Comparison of ENCODE assay signal across 9 cellular contexts in genomic region chr20:651713-652610, GRCh38. TPM values are rescaled to one million over a fixed set of nuclear protein-coding genes. Genes with fewer than 3 reads are reported as not detected.
DNase-seq lines count a peak whose midpoint lies in the region; ATAC-seq and TF ChIP-seq lines count a peak whose summit lies in the region.
"Had no signal": no experiment of that assay in that cellular context is flagged by ENCODE, and none has a peak within 500 bp of the region (broad histone marks: within the 10 kb centered on the region; RNA-seq: fewer than 3 reads in every experiment).

No MANE protein-coding gene starts in this region.

- H3K27ac ChIP-seq in CD8-positive, alpha-beta memory T cell (ENCODE audit: low read depth, low read length) = peak overlapping the region; percentile 71
- H3K27ac ChIP-seq in OCI-LY7 (ENCODE audit: low read depth, low read length, poor library complexity, severe bottlenecking) (peak overlapping the region; percentile 42), dorsolateral prefrontal cortex (peak overlapping the region in 53 of 59 donors; percentile 5 to 91 (median 80))
- no peak overlapping the region for H3K27ac ChIP-seq in naive thymus-derived CD4-positive, alpha-beta T cell (ENCODE audit: low read depth, low read length)

- H3K9me3 Mint-ChIP-seq in CD8-positive, alpha-beta memory T cell = no peaks in the 10 kb centered on the region
- peaks cover 0 to 4% (median 0%) of the 10 kb centered on the region in 11 donors for H3K9me3 Mint-ChIP-seq in naive thymus-derived CD4-positive, alpha-beta T cell

- H2AFZ ChIP-seq in OCI-LY7 (ENCODE audit: low read length) = peak overlapping the region; percentile 89; the same call in 1 of the 2 replicates

- H3K4me1 Mint-ChIP-seq in CD8-positive, alpha-beta memory T cell = peaks cover 32 to 52% (median 35%) of the 10 kb centered on the region in 3 donors
- H3K4me1 Mint-ChIP-seq in naive thymus-derived CD4-positive, alpha-beta T cell = peaks cover 0 to 33% (median 17%) of the 10 kb centered on the region in 7 donors

- peak overlapping the region; percentile 95 for H3K4me2 ChIP-seq in OCI-LY7 (ENCODE audit: low read length)

- DNase-seq in CD8-positive, alpha-beta memory T cell = no peak
- DNase-seq in OCI-LY7 (ENCODE audit: low spot score) (peak; percentile 33), dorsolateral prefrontal cortex (no peak)
- no peak for DNase-seq in naive thymus-derived CD4-positive, alpha-beta T cell

- H3K4me1 ChIP-seq in CD8-positive, alpha-beta memory T cell (ENCODE audit: insufficient read depth, low read length) = peaks cover 22% of the 10 kb centered on the region
- peaks cover 15% of the 10 kb centered on the region for H3K4me1 ChIP-seq in OCI-LY7 (ENCODE audit: insufficient read depth, low read length, poor library complexity, severe bottlenecking)
- H3K4me1 ChIP-seq in naive thymus-derived CD4-positive, alpha-beta T cell (ENCODE audit: control insufficient read depth in 2 of 2, insufficient read depth in 2 of 2, low read length in 2 of 2) = peaks cover 12 to 14% of the 10 kb centered on the region in 2 donors

- H3K9me3 ChIP-seq in CD8-positive, alpha-beta memory T cell (ENCODE audit: low read length) = no peaks in the 10 kb centered on the region
- peaks cover 5% of the 10 kb centered on the region; the same call in 1 of the 2 replicates for H3K9me3 ChIP-seq in OCI-LY7 (ENCODE audit: low read length)
- H3K9me3 ChIP-seq in naive thymus-derived CD4-positive, alpha-beta T cell (ENCODE audit: control insufficient read depth in 2 of 3, low read length in 3 of 3) = no peaks in the 10 kb centered on the region

- intact Hi-C loops in OCI-LY7 (cut with micrococcal nuclease; ENCODE audit: unreplicated experiment) (loop anchor here (10.0 kb wide), 1 partner anchor 183 kb away; the partner anchor contains the start of gene FAM110A), dorsolateral prefrontal cortex (cut with DNase I) (loop anchor here in 1 of 2 donors (2.0 to 10.0 kb wide), 3 partner anchors 21 to 110 kb away; partner anchors contain the start of gene CSNK2A1)
- intact Hi-C loops in naive thymus-derived CD4-positive, alpha-beta T cell (cut with micrococcal nuclease) = loop anchor here in 1 of 2 donors (2.0 to 10.0 kb wide), 3 partner anchors 15 to 195 kb away; no protein-coding TSS in a partner anchor

- POLR2A ChIA-PET in CD8-positive, alpha-beta memory T cell (lab: Charles Lee) = no interaction called here
- POLR2A ChIA-PET in OCI-LY7 (lab: Charles Lee) = interaction anchor here (0.7 to 1.1 kb wide), 3 partner anchors 15 to 473 kb away, joined by 3 to 9 read pairs (median 4); no protein-coding TSS in a partner anchor
- POLR2A ChIA-PET in naive thymus-derived CD4-positive, alpha-beta T cell (lab: Charles Lee) = no interaction called here

- H4K20me1 ChIP-seq in OCI-LY7 (ENCODE audit: insufficient read depth, low read length) = 0 out of 2 replicates have a peak, but pooled peaks cover 4% of the 10 kb centered on the region

- no TSS peak for BruUV-seq in OCI-LY7 (replicated peaks; lab: Mats Ljungman, UMichigan)

- H3K4me3 ChIP-seq in CD8-positive, alpha-beta memory T cell (ENCODE audit: low read length) = peak overlapping the region; percentile 67
- H3K4me3 ChIP-seq in OCI-LY7 (ENCODE audit: low read depth, low read length, poor library complexity, severe bottlenecking) (peak overlapping the region; percentile 99), dorsolateral prefrontal cortex (peak overlapping the region; percentile 51 to 89 (median 73))
- H3K4me3 ChIP-seq in naive thymus-derived CD4-positive, alpha-beta T cell (ENCODE audit: low read length) = peak overlapping the region; percentile 53

- CTCF ChIA-PET in CD8-positive, alpha-beta memory T cell (lab: Charles Lee) = interaction anchor here (1.2 to 1.6 kb wide), 2 partner anchors 107 to 190 kb away, joined by 3 read pairs; partner anchors contain the start of gene TBC1D20
- CTCF ChIA-PET in OCI-LY7 (lab: Charles Lee; ENCODE audit: unreplicated experiment) = no interaction called here
- CTCF ChIA-PET in naive thymus-derived CD4-positive, alpha-beta T cell (lab: Charles Lee) = no interaction called here

- H3K27me3 Mint-ChIP-seq in CD8-positive, alpha-beta memory T cell = peaks cover 0 to 2% of the 10 kb centered on the region in 2 donors
- H3K27me3 Mint-ChIP-seq in naive thymus-derived CD4-positive, alpha-beta T cell = peaks cover 5 to 27% (median 18%) of the 10 kb centered on the region in 5 donors

- H3K36me3 ChIP-seq in CD8-positive, alpha-beta memory T cell (ENCODE audit: insufficient read depth, low read length) = no peaks in the 10 kb centered on the region
- H3K36me3 ChIP-seq in OCI-LY7 (ENCODE audit: insufficient read depth, low read length) = peaks cover 40% of the 10 kb centered on the region
- H3K36me3 ChIP-seq in naive thymus-derived CD4-positive, alpha-beta T cell (ENCODE audit: control insufficient read depth in 2 of 3, insufficient read depth in 3 of 3, low read length in 3 of 3) = no peaks in the 10 kb centered on the region

- peak overlapping the region; percentile 84 to 95 (median 89) for H3K4me3 Mint-ChIP-seq in CD8-positive, alpha-beta memory T cell
- H3K4me3 Mint-ChIP-seq in naive thymus-derived CD4-positive, alpha-beta T cell = peak overlapping the region; percentile 14 to 88 (median 65)

- H3K79me2 ChIP-seq in OCI-LY7 (ENCODE audit: insufficient read depth, low read depth, low read length) = peaks cover 24% of the 10 kb centered on the region; the same call in 1 of the 2 replicates

- peaks cover 5 to 31% (median 9%) of the 10 kb centered on the region in 3 donors for H3K36me3 Mint-ChIP-seq in CD8-positive, alpha-beta memory T cell
- peaks cover 0 to 20% (median 4%) of the 10 kb centered on the region in 5 donors for H3K36me3 Mint-ChIP-seq in naive thymus-derived CD4-positive, alpha-beta T cell

- no peaks in the 10 kb centered on the region for H3K9me2 ChIP-seq in OCI-LY7 (ENCODE audit: insufficient read depth, low read length)

- H3K27me3 ChIP-seq in CD8-positive, alpha-beta memory T cell (ENCODE audit: insufficient read depth, low read length, poor library complexity, severe bottlenecking) = no peaks in the 10 kb centered on the region
- no peaks in the 10 kb centered on the region for H3K27me3 ChIP-seq in dorsolateral prefrontal cortex
- H3K27me3 ChIP-seq in naive thymus-derived CD4-positive, alpha-beta T cell (ENCODE audit: control insufficient read depth in 2 of 2, insufficient read depth in 2 of 2, low read length in 2 of 2) = no peaks in the 10 kb centered on the region

- H3K27ac Mint-ChIP-seq in CD8-positive, alpha-beta memory T cell = peak overlapping the region; percentile 39 to 97 (median 91)
- peak overlapping the region in 2 of 9 donors; percentile 13 to 81 for H3K27ac Mint-ChIP-seq in naive thymus-derived CD4-positive, alpha-beta T cell

- no peak for TF ChIP-seq CTCF in OCI-LY7 (conservative IDR thresholded peaks at IDR 0.05; ENCODE audit: low read length)
- TF ChIP-seq CTCF in dorsolateral prefrontal cortex (IDR thresholded peaks at IDR 0.05 in 54 of 56, conservative IDR thresholded peaks at IDR 0.05 in 2 of 56; ENCODE audit: low read depth in 1 of 56, partially characterized antibody in 56 of 56) = no peak

- ATAC-seq in naive thymus-derived CD4-positive, alpha-beta T cell = no peak
- no peak for ATAC-seq in GM18873 (IDR thresholded peaks at IDR 0.05; ENCODE audit: low FRiP score, unreplicated experiment)
- ATAC-seq in GM21423 (IDR thresholded peaks at IDR 0.05; ENCODE audit: unreplicated experiment) = no peak
- ATAC-seq in HG03196 (IDR thresholded peaks at IDR 0.05; ENCODE audit: unreplicated experiment) = no peak
- ATAC-seq in GM18907 (IDR thresholded peaks at IDR 0.05; ENCODE audit: unreplicated experiment) = no peak

RNA-seq across cellular contexts. Expression of gene SRXN1, which starts 1.0 kb away (rescaled TPM):
- total RNA-seq in CD8-positive, alpha-beta memory T cell = 10 to 100 TPM; 25.9 to 26.3 TPM
- polyA plus RNA-seq in CD8-positive, alpha-beta memory T cell = 20.3 TPM
- 12.4 and 18.6 TPM in 2 replicates for total RNA-seq in OCI-LY7 (2014; rRNA removed; shearing (Covaris generic))
- total RNA-seq in OCI-LY7 (2022) (17.1 and 19.8 TPM in 2 replicates), dorsolateral prefrontal cortex (10 to 100 TPM; 14.4 to 47.4 (median 30.2) TPM)
- 10 to 100 TPM in 1 of 5 experiments, 1 to 10 TPM in 2, under 1 TPM in 2; 0.61 to 14.8 (median 1.0) TPM for total RNA-seq in naive thymus-derived CD4-positive, alpha-beta T cell
- polyA plus RNA-seq in naive thymus-derived CD4-positive, alpha-beta T cell = under 1 TPM; 0.12 to 0.17 TPM

RNA-seq across cellular contexts. Expression of gene SCRT2, which starts 23.6 kb away (rescaled TPM):
- total RNA-seq in CD8-positive, alpha-beta memory T cell = not detected
- not detected for polyA plus RNA-seq in CD8-positive, alpha-beta memory T cell
- not detected in 2 replicates for total RNA-seq in OCI-LY7 (2014; rRNA removed; shearing (Covaris generic))
- total RNA-seq in OCI-LY7 (2022) (not detected in 2 replicates), dorsolateral prefrontal cortex (1 to 10 TPM in 114 of 120 experiments, under 1 TPM in 6; 0.60 to 6.8 (median 2.2) TPM)
- total RNA-seq in naive thymus-derived CD4-positive, alpha-beta T cell = not detected
- polyA plus RNA-seq in naive thymus-derived CD4-positive, alpha-beta T cell = not detected
- total RNA-seq: renal cortical epithelial cell had no signal

RNA-seq across cellular contexts. Expression of gene TCF15, which starts 41.9 kb away (rescaled TPM):
- total RNA-seq in CD8-positive, alpha-beta memory T cell = not detected
- not detected for polyA plus RNA-seq in CD8-positive, alpha-beta memory T cell
- not detected in 2 replicates for total RNA-seq in OCI-LY7 (2014; rRNA removed; shearing (Covaris generic))
- total RNA-seq in OCI-LY7 (2022) (not detected in 2 replicates), dorsolateral prefrontal cortex (1 to 10 TPM in 22 of 120 experiments, under 1 TPM in 81, not detected in 17; 0.18 to 2.2 (median 0.69) TPM)
- total RNA-seq in naive thymus-derived CD4-positive, alpha-beta T cell = not detected
- not detected for polyA plus RNA-seq in naive thymus-derived CD4-positive, alpha-beta T cell
- total RNA-seq: renal cortical epithelial cell had no signal
